21 cellular contexts compared by ENCODE assay signal in the genomic region with DNA sequence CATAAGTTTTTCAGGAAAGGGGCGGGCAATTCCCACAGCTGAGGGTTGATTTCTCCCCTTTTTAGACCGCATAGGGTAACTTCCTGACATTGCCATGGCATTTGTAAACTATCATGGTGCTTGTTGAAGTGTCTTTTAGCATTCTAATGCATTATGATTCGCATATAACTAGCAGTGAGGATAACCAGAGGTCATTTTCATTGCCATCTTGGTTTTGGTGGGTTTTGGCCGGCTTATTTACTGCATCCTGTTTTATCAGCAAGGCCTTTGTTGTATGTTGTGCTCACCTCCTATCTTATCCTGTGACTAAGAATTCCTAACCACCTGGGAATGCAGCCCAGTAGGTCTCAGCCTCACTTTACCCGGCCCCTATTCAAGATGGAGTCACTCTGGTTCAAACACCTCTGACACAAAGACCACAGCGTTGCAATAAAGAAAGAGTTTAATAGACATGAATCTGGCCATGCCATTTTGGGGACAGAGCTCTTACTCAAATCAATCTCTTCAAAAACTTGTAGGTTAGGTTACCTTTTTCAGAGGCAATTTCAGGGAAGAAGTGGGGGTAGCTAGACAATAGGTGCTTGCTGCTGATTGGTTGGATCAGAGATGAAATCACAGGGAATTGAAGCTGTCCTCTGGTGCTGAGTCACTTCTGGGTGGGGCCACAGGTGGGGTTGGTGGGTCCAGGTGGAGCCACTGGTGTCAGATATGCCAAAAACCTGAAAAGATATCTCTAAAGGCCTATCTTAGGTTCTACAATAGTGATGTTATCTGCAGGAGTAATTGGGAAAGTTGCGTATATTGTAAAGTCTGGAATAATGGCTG. TPM values are rescaled to one million over a fixed set of nuclear protein-coding genes. Genes with fewer than 3 reads are reported as not detected.
DNase-seq lines count a peak whose midpoint lies in the region; ATAC-seq and TF ChIP-seq lines count a peak whose summit lies in the region.
"Had no signal": no experiment of that assay in that cellular context is flagged by ENCODE, and none has a peak within 500 bp of the region (broad histone marks: within the 10 kb centered on the region; RNA-seq: fewer than 3 reads in every experiment).

No MANE protein-coding gene starts in this region.

- POLR2A ChIA-PET in SK-N-SH (lab: Yijun Ruan, JAX) (no interaction called here), PC-9 (lab: Charles Lee; ENCODE audit: unreplicated experiment) (no interaction called here)

- H3F3A ChIP-seq in SK-N-SH (replicated peaks; ENCODE audit: insufficient read depth): no peaks in the 10 kb centered on the region
- peaks cover 15% of the 10 kb centered on the region for H3F3A ChIP-seq in PC-9 (ENCODE audit: insufficient read depth, low read depth)

- H3K9me2 ChIP-seq in SK-N-SH (no peaks in the 10 kb centered on the region), PC-9 (ENCODE audit: insufficient read depth) (no peaks in the 10 kb centered on the region)

- WGBS in SK-N-SH (ENCODE audit: low lambda C conversion rate): 78% methylated on average over 7 of the region's 7 CpGs

- H3K79me2 ChIP-seq in SK-N-SH (ENCODE audit: insufficient read depth) (no peaks in the 10 kb centered on the region), PC-9 (ENCODE audit: low read depth) (no peaks in the 10 kb centered on the region)

- no TSS peak for BruUV-seq in PC-9 (replicated peaks; lab: Mats Ljungman, UMichigan)

- no peak for TF ChIP-seq CTCF in SK-N-SH (IDR thresholded peaks at IDR 0.05)
- no peak for TF ChIP-seq CTCF in PC-9 (conservative IDR thresholded peaks at IDR 0.05)
- TF ChIP-seq CTCF in epithelial cell of esophagus (IDR thresholded peaks at IDR 0.05; ENCODE audit: insufficient read depth, low read depth, low read length, missing control alignments): no peak

- no peaks in the 10 kb centered on the region for H4K20me1 ChIP-seq in SK-N-SH (ENCODE audit: insufficient read depth)
- no peaks in the 10 kb centered on the region for H4K20me1 ChIP-seq in PC-9 (ENCODE audit: insufficient read depth)

- CTCF ChIA-PET in SK-N-SH (lab: Yijun Ruan, JAX) (interaction anchor here (0.7 to 2.0 kb wide), 2 partner anchors 39 to 69 kb away, joined by 3 to 12 read pairs; no protein-coding TSS in a partner anchor), PC-9 (lab: Charles Lee) (no interaction called here)

- H3K9ac ChIP-seq in SK-N-SH: no peak overlapping the region

- peaks cover 3 to 6% of the 10 kb centered on the region in 2 experiments for H3K36me3 ChIP-seq in SK-N-SH (replicated peaks in 1 of 2; ENCODE audit: control insufficient read depth in 1 of 2, insufficient read depth in 2 of 2, low read length in 1 of 2)
- no peaks in the 10 kb centered on the region for H3K36me3 ChIP-seq in PC-9 (ENCODE audit: low read depth)
- H3K36me3 ChIP-seq: SJSA1 had no signal

- ATAC-seq in SK-N-SH treated with all-trans-retinoic acid at 6 μM for 48 hours (no peak), esophagus mucosa (no peak)
- ATAC-seq: CD8-positive, alpha-beta T cell; Panc1 had no signal

- intact Hi-C loops in PC-9 (cut with micrococcal nuclease; ENCODE audit: unreplicated experiment): loop anchor here (5.0 kb wide), 2 partner anchors 67 to 803 kb away; partner anchors contain the start of gene ATP1B1

- H3K27ac ChIP-seq in SK-N-SH (ENCODE audit: low read depth in 2 of 2, low read length in 1 of 2): no peak overlapping the region
- H3K27ac ChIP-seq in PC-9: no peak overlapping the region
- peak overlapping the region; percentile 12 for H3K27ac ChIP-seq in substantia nigra (ENCODE audit: low read depth, low read length, poor library complexity, severe bottlenecking)
- H3K27ac ChIP-seq: 22Rv1, SJSA1 had no signal

- no peak for DNase-seq in SK-N-SH
- DNase-seq in PC-9: peak in 1 of 2 experiments; percentile 31
- peak; percentile 24 for DNase-seq in epithelial cell of esophagus (ENCODE audit: low read depth)
- DNase-seq in substantia nigra (lab: John Stamatoyannopoulos, UW): no peak
- DNase-seq in activated CD4-positive, alpha-beta T cell treated with anti-CD3 and anti-CD28 coated beads, Interleukin-2, amount 50 U/mL, for 48 hours: no peak
- DNase-seq in HT-29 (ENCODE audit: low spot score): no peak
- DNase-seq: AML-193; Calu3; CD8-positive, alpha-beta T cell; DMS53; EL; GF-D8; NCI-H1105; NCI-H2029; NCI-H510A; NCI-H748 treated with DMSO at 0.1 percent for 48 hours had no signal

- no peak overlapping the region for H2AFZ ChIP-seq in SK-N-SH (ENCODE audit: low read depth)
- H2AFZ ChIP-seq in PC-9: no peak overlapping the region

- H3K4me2 ChIP-seq in SK-N-SH (no peak overlapping the region), PC-9 (peak overlapping the region; percentile 6; the same call in 1 of the 2 replicates)

- H3K4me1 ChIP-seq in SK-N-SH (ENCODE audit: control insufficient read depth in 1 of 2, insufficient read depth in 2 of 2, low read depth in 1 of 2, low read length in 1 of 2): peaks cover 0 to 7% of the 10 kb centered on the region in 2 experiments; a peak in 1 of 4 replicates
- H3K4me1 ChIP-seq in PC-9 (replicated peaks; ENCODE audit: insufficient read depth): peaks cover 40% of the 10 kb centered on the region

- no peaks in the 10 kb centered on the region for H3K9me3 ChIP-seq in SK-N-SH
- no peaks in the 10 kb centered on the region for H3K9me3 ChIP-seq in PC-9 (ENCODE audit: insufficient read depth, low read depth)
- H3K9me3 ChIP-seq: SJSA1 had no signal

- H3K4me3 ChIP-seq in SK-N-SH (ENCODE audit: low read depth in 2 of 2, low read length in 1 of 2): no peak overlapping the region
- no peak overlapping the region for H3K4me3 ChIP-seq in PC-9
- H3K4me3 ChIP-seq in epithelial cell of esophagus (ENCODE audit: low read length): no peak overlapping the region
- H3K4me3 ChIP-seq: SJSA1 had no signal

- no peak for TF ChIP-seq EP300 in SK-N-SH (IDR thresholded peaks at IDR 0.05; ENCODE audit: borderline replicate concordance in 1 of 2, low read depth in 1 of 2, low read length in 1 of 2)

- no peak for TF ChIP-seq RAD21 in SK-N-SH (IDR thresholded peaks at IDR 0.05; ENCODE audit: low read length)

- no peaks in the 10 kb centered on the region for H3K27me3 ChIP-seq in SK-N-SH (ENCODE audit: insufficient read depth)
- H3K27me3 ChIP-seq in PC-9 (ENCODE audit: insufficient read depth, low read depth): no peaks in the 10 kb centered on the region
- H3K27me3 ChIP-seq: SJSA1 had no signal

TF ChIP-seq in SK-N-SH treated with all-trans-retinoic acid at 6 μM for 48 hours, 23 proteins besides CTCF, POLR2A, EP300 and RAD21:
- TF ChIP-seq CSDC2 (CRISPR knock-in tag; IDR thresholded peaks at IDR 0.05): no peak
- no peak for TF ChIP-seq TSHZ2 (CRISPR knock-in tag; IDR thresholded peaks at IDR 0.05)
- 0 out of 2 replicates have a peak, but pooled peaks have one; percentile 26 for TF ChIP-seq OSR1 (CRISPR knock-in tag; IDR thresholded peaks at IDR 0.05)

TF ChIP-seq in SK-N-SH, 30 proteins besides CTCF, POLR2A, EP300 and RAD21 (continues in another document):
- TF ChIP-seq, protein P1, sequence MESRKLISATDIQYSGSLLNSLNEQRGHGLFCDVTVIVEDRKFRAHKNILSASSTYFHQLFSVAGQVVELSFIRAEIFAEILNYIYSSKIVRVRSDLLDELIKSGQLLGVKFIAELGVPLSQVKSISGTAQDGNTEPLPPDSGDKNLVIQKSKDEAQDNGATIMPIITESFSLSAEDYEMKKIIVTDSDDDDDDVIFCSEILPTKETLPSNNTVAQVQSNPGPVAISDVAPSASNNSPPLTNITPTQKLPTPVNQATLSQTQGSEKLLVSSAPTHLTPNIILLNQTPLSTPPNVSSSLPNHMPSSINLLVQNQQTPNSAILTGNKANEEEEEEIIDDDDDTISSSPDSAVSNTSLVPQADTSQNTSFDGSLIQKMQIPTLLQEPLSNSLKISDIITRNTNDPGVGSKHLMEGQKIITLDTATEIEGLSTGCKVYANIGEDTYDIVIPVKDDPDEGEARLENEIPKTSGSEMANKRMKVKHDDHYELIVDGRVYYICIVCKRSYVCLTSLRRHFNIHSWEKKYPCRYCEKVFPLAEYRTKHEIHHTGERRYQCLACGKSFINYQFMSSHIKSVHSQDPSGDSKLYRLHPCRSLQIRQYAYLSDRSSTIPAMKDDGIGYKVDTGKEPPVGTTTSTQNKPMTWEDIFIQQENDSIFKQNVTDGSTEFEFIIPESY (IDR thresholded peaks at IDR 0.05; ENCODE audit: borderline replicate concordance, low read depth): no peak
- TF ChIP-seq, protein P2, sequence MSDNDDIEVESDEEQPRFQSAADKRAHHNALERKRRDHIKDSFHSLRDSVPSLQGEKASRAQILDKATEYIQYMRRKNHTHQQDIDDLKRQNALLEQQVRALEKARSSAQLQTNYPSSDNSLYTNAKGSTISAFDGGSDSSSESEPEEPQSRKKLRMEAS (IDR thresholded peaks at IDR 0.05; ENCODE audit: low read depth): no peak
- TF ChIP-seq RCOR1 (IDR thresholded peaks at IDR 0.05; ENCODE audit: low read length): no peak
- no peak for TF ChIP-seq SMC3 (IDR thresholded peaks at IDR 0.05; ENCODE audit: low read depth, low read length)
- TF ChIP-seq IRF3 (IDR thresholded peaks at IDR 0.05; ENCODE audit: low read depth, low read length): no peak
- no peak for TF ChIP-seq FOSL2 (IDR thresholded peaks at IDR 0.05; ENCODE audit: borderline replicate concordance, low read depth)
- TF ChIP-seq TCF12 (IDR thresholded peaks at IDR 0.05): no peak
- no peak for TF ChIP-seq MEF2A (IDR thresholded peaks at IDR 0.05; ENCODE audit: borderline replicate concordance, low read depth)
- no peak for TF ChIP-seq TAF1 (IDR thresholded peaks at IDR 0.05; ENCODE audit: borderline replicate concordance, low read depth, low read length)
- no peak for TF ChIP-seq GABPA (IDR thresholded peaks at IDR 0.05; ENCODE audit: low read depth)
- no peak for TF ChIP-seq GATA2 (CRISPR knock-in tag; IDR thresholded peaks at IDR 0.05)

RNA-seq across cellular contexts. Expression of gene TBX19, which starts 23.3 kb away (rescaled TPM):
- polyA plus RNA-seq in SK-N-SH (2012; rRNA removed): 2.7 and 3.5 TPM in 2 replicates
- polyA plus RNA-seq in SK-N-SH (2012; cell fraction: cytosol; rRNA removed): 1.6 and 1.7 TPM in 2 replicates
- polyA plus RNA-seq in SK-N-SH (2012; cell fraction: nucleus; rRNA removed): 8.1 and 13.1 TPM in 2 replicates
- total RNA-seq in PC-9 (2021) (1.5 and 2.0 TPM in 2 replicates), esophagus mucosa (0.60 TPM)
- 0.81 and 1.4 TPM in 2 replicates for total RNA-seq in HT-29 (2014; rRNA removed; shearing (Covaris generic))
